Comparison of ENCODE assay signal across 8 cellular contexts in genomic region chr11:57322881-57323467, GRCh38. TPM values are rescaled to one million over a fixed set of nuclear protein-coding genes. Genes with fewer than 3 reads are reported as not detected.
DNase-seq lines count a peak whose midpoint lies in the region; ATAC-seq and TF ChIP-seq lines count a peak whose summit lies in the region.

No MANE protein-coding gene starts in this region.

- ATAC-seq in upper lobe of left lung (ENCODE audit: low FRiP score in 2 of 2) (no peak), GM18520 (IDR thresholded peaks at IDR 0.05; ENCODE audit: unreplicated experiment) (no peak), HG03280 (IDR thresholded peaks at IDR 0.05; ENCODE audit: unreplicated experiment) (no peak)

- peak overlapping the region; percentile 94 for H3K27ac ChIP-seq in cardiac muscle cell
- peak overlapping the region; percentile 20 for H3K27ac ChIP-seq in mesendoderm (ENCODE audit: low read depth, low read length)
- peak overlapping the region; percentile 96 to 97 (median 96) for H3K27ac ChIP-seq in upper lobe of left lung

- H3K23ac ChIP-seq in mesendoderm (ENCODE audit: low read length): no peak overlapping the region

- H3K27ac Mint-ChIP-seq in MCF 10A (ENCODE audit: low read depth, unreplicated experiment): peak overlapping the region; percentile 97

- no peak overlapping the region for H2BK120ac ChIP-seq in mesendoderm (ENCODE audit: low read depth, low read length)

- H3K4ac ChIP-seq in mesendoderm (ENCODE audit: low read depth, low read length): no peak overlapping the region

- H3K4me3 Mint-ChIP-seq in MCF 10A (ENCODE audit: unreplicated experiment): peak overlapping the region; percentile 75

- no peak overlapping the region for H4K5ac ChIP-seq in mesendoderm (ENCODE audit: low read length)

- no peak overlapping the region for H2AK5ac ChIP-seq in mesendoderm (ENCODE audit: low read length)

- H3K4me1 Mint-ChIP-seq in MCF 10A (ENCODE audit: insufficient read depth, unreplicated experiment): peaks cover 58% of the 10 kb centered on the region

- H3K27me3 ChIP-seq in cardiac muscle cell (no peaks in the 10 kb centered on the region), mesendoderm (ENCODE audit: insufficient read depth, low read length, poor library complexity) (no peaks in the 10 kb centered on the region), upper lobe of left lung (no peaks in the 10 kb centered on the region)

- no peaks in the 10 kb centered on the region for H3K27me3 Mint-ChIP-seq in MCF 10A (ENCODE audit: insufficient read depth, unreplicated experiment)

- no peak overlapping the region for H2BK5ac ChIP-seq in mesendoderm (ENCODE audit: low read length)

- H3K36me3 ChIP-seq in cardiac muscle cell (peaks cover 19% of the 10 kb centered on the region), mesendoderm (ENCODE audit: control insufficient read depth, insufficient read depth, low read length) (peaks cover 17% of the 10 kb centered on the region), upper lobe of left lung (peaks cover 4 to 47% (median 31%) of the 10 kb centered on the region in 4 donors)

- peaks cover 26% of the 10 kb centered on the region for H3K79me1 ChIP-seq in mesendoderm (ENCODE audit: low read length)

- H3K79me2 ChIP-seq in mesendoderm (ENCODE audit: control insufficient read depth, insufficient read depth, low read length): peaks cover 41% of the 10 kb centered on the region

- POLR2A ChIA-PET in MCF 10A (lab: Yijun Ruan, JAX): interaction anchor here (0.6 to 10.1 kb wide), 13 partner anchors 12 to 1821 kb away, joined by 3 to 362 read pairs (median 5); partner anchors contain the start of genes SLC43A3 and SSRP1

- peak overlapping the region; percentile 97 for H3K56ac ChIP-seq in mesendoderm (ENCODE audit: low read length)

- TF ChIP-seq POLR2A in upper lobe of left lung (IDR thresholded peaks at IDR 0.05): no peak

- TF ChIP-seq CTCF in cardiac muscle cell (IDR thresholded peaks at IDR 0.05; ENCODE audit: low read depth, low read length): no peak
- TF ChIP-seq CTCF in MCF 10A (IDR thresholded peaks at IDR 0.05; ENCODE audit: unreplicated experiment): no peak
- TF ChIP-seq CTCF in upper lobe of left lung (IDR thresholded peaks at IDR 0.05): peak in 1 of 6 experiments; percentile 23

- no CpG with 5 or more reads among the region's 1 CpG for WGBS in mesendoderm (ENCODE audit: extremely low coverage, insufficient coverage, low lambda C conversion rate)
- WGBS in upper lobe of left lung, 2 donors: 82 to 92% methylated on average over 1 of the region's 1 CpG

- H3K9ac ChIP-seq in mesendoderm (ENCODE audit: low read length): peak overlapping the region; percentile 99

- no peak for TF ChIP-seq EP300 in upper lobe of left lung (IDR thresholded peaks at IDR 0.05)

- H3K4me3 ChIP-seq in cardiac muscle cell (peak overlapping the region; percentile 64), mesendoderm (ENCODE audit: low read length) (no peak overlapping the region), upper lobe of left lung (peak overlapping the region; percentile 62 to 91 (median 86))

- peaks cover 33% of the 10 kb centered on the region for H3K4me1 ChIP-seq in cardiac muscle cell (ENCODE audit: low read depth)
- peaks cover 13% of the 10 kb centered on the region for H3K4me1 ChIP-seq in mesendoderm (ENCODE audit: control insufficient read depth, low read depth, low read length)
- peaks cover 62 to 73% (median 70%) of the 10 kb centered on the region in 4 donors for H3K4me1 ChIP-seq in upper lobe of left lung

- H3K9me3 ChIP-seq in cardiac muscle cell (ENCODE audit: low read depth): no peaks in the 10 kb centered on the region
- H3K9me3 ChIP-seq in upper lobe of left lung: no peaks in the 10 kb centered on the region

- peak overlapping the region; percentile 43 for H3K4me2 ChIP-seq in mesendoderm (ENCODE audit: low read length)

- CTCF ChIA-PET in MCF 10A (lab: Yijun Ruan, JAX): interaction anchor here (0.6 to 4.1 kb wide), 13 partner anchors 12 to 465 kb away, joined by 3 to 27 read pairs (median 4); no protein-coding TSS in a partner anchor

- BruUV-seq in MCF 10A (replicated peaks; lab: Mats Ljungman, UMichigan): no TSS peak

- DNase-seq in cardiac muscle cell (ENCODE audit: low read depth in 1 of 2, low spot score in 1 of 2) (no peak), cardiac septum (ENCODE audit: low spot score) (no peak), MCF 10A (ENCODE audit: unreplicated experiment) (no peak), mesendoderm (peak; percentile 87), upper lobe of left lung (no peak), NCI-H1105 (lab: John Stamatoyannopoulos, UW) (no peak)

- no peak overlapping the region for H2BK15ac ChIP-seq in mesendoderm (replicated peaks; ENCODE audit: low read depth)

- H4K8ac ChIP-seq in mesendoderm (ENCODE audit: low read depth, low read length): no peak overlapping the region

- H3K9me3 Mint-ChIP-seq in MCF 10A (ENCODE audit: unreplicated experiment): no peaks in the 10 kb centered on the region

- intact Hi-C loops in cardiac septum (cut with DNase I): loop anchor here (5.0 kb wide), 2 partner anchors 46 to 121 kb away; no protein-coding TSS in a partner anchor
- intact Hi-C loops in MCF 10A (cut with micrococcal nuclease): loop anchor here (1.0 to 2.0 kb wide), 4 partner anchors 12 to 45 kb away; no protein-coding TSS in a partner anchor

- H3K36me3 Mint-ChIP-seq in MCF 10A (ENCODE audit: insufficient read depth, unreplicated experiment): peaks cover 27% of the 10 kb centered on the region

- no peak overlapping the region for H3K18ac ChIP-seq in mesendoderm (ENCODE audit: low read length)

RNA-seq across cellular contexts. Expression of gene TNKS1BP1, which starts 1.8 kb away (rescaled TPM):
- total RNA-seq in cardiac muscle cell (58.9 and 69.1 TPM in 2 replicates), cardiac septum (36.2 TPM), MCF 10A (2022) (198 and 202 TPM in 2 replicates), upper lobe of left lung (100 to 1,000 TPM; 120 to 322 (median 184) TPM)
- polyA plus RNA-seq in cardiac muscle cell: 62.1 and 67.1 TPM in 2 replicates
- polyA plus RNA-seq in mesendoderm (2013, experiment 1 of 2): 114 TPM
- polyA plus RNA-seq in mesendoderm (2013, experiment 2 of 2): 106 TPM

RNA-seq across cellular contexts. Expression of gene SSRP1, which starts 12.7 kb away (rescaled TPM):
- total RNA-seq in cardiac muscle cell: 112 and 180 TPM in 2 replicates
- polyA plus RNA-seq in cardiac muscle cell: 87.0 and 112 TPM in 2 replicates
- total RNA-seq in cardiac septum: 35.4 TPM
- 159 and 229 TPM in 2 replicates for total RNA-seq in MCF 10A (2022)
- 242 TPM for polyA plus RNA-seq in mesendoderm (2013, experiment 1 of 2)
- polyA plus RNA-seq in mesendoderm (2013, experiment 2 of 2): 242 TPM
- total RNA-seq in upper lobe of left lung: 10 to 100 TPM; 48.2 to 89.6 (median 65.5) TPM

RNA-seq across cellular contexts. Expression of gene P2RX3, which starts 15.2 kb away (rescaled TPM):
- 0.09 and 0.18 TPM in 2 replicates for total RNA-seq in cardiac muscle cell
- polyA plus RNA-seq in cardiac muscle cell: 0.39 and 0.62 TPM in 2 replicates
- 0.48 TPM for total RNA-seq in cardiac septum
- not detected in 2 replicates for total RNA-seq in MCF 10A (2022)
- polyA plus RNA-seq in mesendoderm (2013, experiment 1 of 2): 0.08 TPM
- polyA plus RNA-seq in mesendoderm (2013, experiment 2 of 2): 0.10 TPM
- not detected for total RNA-seq in upper lobe of left lung

RNA-seq across cellular contexts. Expression of gene PRG3, which starts 58.0 kb away (rescaled TPM):
- not detected in 2 replicates for total RNA-seq in cardiac muscle cell
- polyA plus RNA-seq in cardiac muscle cell: not detected in 2 replicates
- not detected for total RNA-seq in cardiac septum
- total RNA-seq in MCF 10A (2022): not detected in 2 replicates
- not detected for polyA plus RNA-seq in mesendoderm (2013, experiment 1 of 2)
- polyA plus RNA-seq in mesendoderm (2013, experiment 2 of 2): not detected
- total RNA-seq in upper lobe of left lung: not detected

Comparison
In these comparisons a context has a peak if more than half of its experiments do, and no peak if none do; other contexts are left out.
1. H3K27ac ChIP-seq: peak in every context shown above with its lines; median percentile 96 in upper lobe of left lung; 94 in cardiac muscle cell; 20 in mesendoderm.